Comparison of ENCODE assay signal across 12 cellular contexts in genomic region chr9:114371343-114371985, GRCh38. TPM values are rescaled to one million over a fixed set of nuclear protein-coding genes. Genes with fewer than 3 reads are reported as not detected.
A peak's percentile ranks its signal among the peaks of the same experiment; 100 is the strongest.
DNase-seq lines count a peak whose midpoint lies in the region; ATAC-seq, FAIRE-seq and TF ChIP-seq lines count a peak whose summit lies in the region.
"Had no signal": no experiment of that assay in that cellular context is flagged by ENCODE, and none has a peak within 500 bp of the region (broad histone marks: within the 10 kb centered on the region; RNA-seq: fewer than 3 reads in every experiment).

No MANE protein-coding gene starts in this region.

- no peak for FAIRE-seq in kidney (lab: Jason Lieb, UNC)

- intact Hi-C loops in activated T-helper 1 cell treated with anti-CD3 and anti-CD28 coated beads, Interleukin-12 subunit alpha, Interleukin-12 subunit beta, Interleukin-2, Interleukin-4 antibody, amounts not matched to agents 30 ng/mL and 10 ng/mL and 1 ng/mL, durations not matched to agents 14 hours and 24 hours and 36 hours (cut with micrococcal nuclease): no loop called here
- intact Hi-C loops in kidney (cut with DNase I): no loop called here
- intact Hi-C loops in upper lobe of right lung (cut with DNase I): no loop called here

- POLR2A ChIA-PET in HEK293T (lab: Yijun Ruan, JAX): no interaction called here

- CTCF ChIA-PET in HEK293T (lab: Yijun Ruan, JAX): no interaction called here

- H3K4me3 Mint-ChIP-seq in activated naive CD4-positive, alpha-beta T cell treated with anti-CD3 and anti-CD28 coated beads, Interleukin-2, amount 50 U/mL, for 24 hours: peak overlapping the region; percentile 79
- peak overlapping the region; percentile 77 for H3K4me3 Mint-ChIP-seq in activated T-helper 1 cell treated with anti-CD3 and anti-CD28 coated beads, Interleukin-12 subunit alpha, Interleukin-12 subunit beta, Interleukin-2, Interleukin-4 antibody, amounts not matched to agents 30 ng/mL and 10 ng/mL and 1 ng/mL, durations not matched to agents 14 hours and 24 hours and 36 hours

- no peaks in the 10 kb centered on the region for H3K27me3 Mint-ChIP-seq in activated naive CD4-positive, alpha-beta T cell treated with anti-CD3 and anti-CD28 coated beads, Interleukin-2, amount 50 U/mL, for 24 hours
- no peaks in the 10 kb centered on the region for H3K27me3 Mint-ChIP-seq in activated T-helper 1 cell treated with anti-CD3 and anti-CD28 coated beads, Interleukin-12 subunit alpha, Interleukin-12 subunit beta, Interleukin-2, Interleukin-4 antibody, amounts not matched to agents 30 ng/mL and 10 ng/mL and 1 ng/mL, durations not matched to agents 14 hours and 24 hours and 36 hours (ENCODE audit: insufficient read depth)

- no peak for TF ChIP-seq CTCF in kidney (IDR thresholded peaks at IDR 0.05; ENCODE audit: borderline replicate concordance, extremely low read depth, insufficient read depth)
- no peak for TF ChIP-seq CTCF in upper lobe of right lung (IDR thresholded peaks at IDR 0.05)
- no peak for TF ChIP-seq CTCF in osteoblast (IDR thresholded peaks at IDR 0.05; ENCODE audit: extremely low read depth, low read depth, low read length)

- H3K9me3 ChIP-seq in kidney (ENCODE audit: control insufficient read depth in 1 of 2, low read length in 2 of 2) (no peaks in the 10 kb centered on the region), upper lobe of right lung (no peaks in the 10 kb centered on the region), osteoblast (ENCODE audit: low read depth, low read length) (no peaks in the 10 kb centered on the region)
- H3K9me3 ChIP-seq: BE2C had no signal

- no peaks in the 10 kb centered on the region for H3K9me3 Mint-ChIP-seq in activated naive CD4-positive, alpha-beta T cell treated with anti-CD3 and anti-CD28 coated beads, Interleukin-2, amount 50 U/mL, for 24 hours
- no peaks in the 10 kb centered on the region for H3K9me3 Mint-ChIP-seq in activated T-helper 1 cell treated with anti-CD3 and anti-CD28 coated beads, Interleukin-12 subunit alpha, Interleukin-12 subunit beta, Interleukin-2, Interleukin-4 antibody, amounts not matched to agents 30 ng/mL and 10 ng/mL and 1 ng/mL, durations not matched to agents 14 hours and 24 hours and 36 hours

- H3K27ac ChIP-seq in kidney (ENCODE audit: low read depth in 2 of 2, low read length in 2 of 2): peak overlapping the region in 1 of 2 donors; percentile 20
- peak overlapping the region; percentile 55 for H3K27ac ChIP-seq in upper lobe of right lung
- H3K27ac ChIP-seq in osteoblast (ENCODE audit: low read depth, low read length): no peak overlapping the region

- no peaks in the 10 kb centered on the region for H3K27me3 ChIP-seq in upper lobe of right lung
- H3K27me3 ChIP-seq in osteoblast (ENCODE audit: insufficient read depth, low read length): no peaks in the 10 kb centered on the region
- H3K27me3 ChIP-seq: BE2C had no signal

- H2AFZ ChIP-seq in osteoblast (ENCODE audit: low read length): no peak overlapping the region

- no peak overlapping the region for H3K4me2 ChIP-seq in osteoblast (ENCODE audit: insufficient read depth, low read length)

- ATAC-seq in upper lobe of right lung: no peak

- peaks cover 4% of the 10 kb centered on the region for H4K20me1 ChIP-seq in osteoblast (ENCODE audit: insufficient read depth, low read length)

- no peak for DNase-seq in activated naive CD4-positive, alpha-beta T cell (lab: John Stamatoyannopoulos, UW)
- DNase-seq in activated T-helper 1 cell treated with anti-CD3 and anti-CD28 coated beads, Interleukin-12 subunit alpha, Interleukin-12 subunit beta, Interleukin-2, Interleukin-4 antibody, amounts not matched to agents 30 ng/mL and 10 ng/mL and 1 ng/mL, durations not matched to agents 14 hours and 24 hours and 36 hours (ENCODE audit: low spot score): no peak
- DNase-seq in kidney (peak; percentile 66), upper lobe of right lung (no peak), HEK293T (ENCODE audit: extremely low spot score) (no peak), osteoblast (ENCODE audit: insufficient read length, low spot score, missing footprints) (no peak)
- no peak for DNase-seq in stimulated activated CD4-positive, alpha-beta T cell treated with anti-CD3 and anti-CD28 coated beads, Interleukin-4, amount 100 ng/mL, for 4 hours
- DNase-seq: NCI-H526 treated with DMSO at 0.1 percent for 48 hours had no signal

- no peak overlapping the region for H3K9ac ChIP-seq in kidney (ENCODE audit: low read length in 2 of 2)

- H3K27ac Mint-ChIP-seq in activated naive CD4-positive, alpha-beta T cell treated with anti-CD3 and anti-CD28 coated beads, Interleukin-2, amount 50 U/mL, for 24 hours: peak overlapping the region; percentile 94
- H3K27ac Mint-ChIP-seq in activated T-helper 1 cell treated with anti-CD3 and anti-CD28 coated beads, Interleukin-12 subunit alpha, Interleukin-12 subunit beta, Interleukin-2, Interleukin-4 antibody, amounts not matched to agents 30 ng/mL and 10 ng/mL and 1 ng/mL, durations not matched to agents 14 hours and 24 hours and 36 hours: peak overlapping the region; percentile 92

- peaks cover 84% of the 10 kb centered on the region for H3K4me1 Mint-ChIP-seq in activated naive CD4-positive, alpha-beta T cell treated with anti-CD3 and anti-CD28 coated beads, Interleukin-2, amount 50 U/mL, for 24 hours
- H3K4me1 Mint-ChIP-seq in activated T-helper 1 cell treated with anti-CD3 and anti-CD28 coated beads, Interleukin-12 subunit alpha, Interleukin-12 subunit beta, Interleukin-2, Interleukin-4 antibody, amounts not matched to agents 30 ng/mL and 10 ng/mL and 1 ng/mL, durations not matched to agents 14 hours and 24 hours and 36 hours (ENCODE audit: low read depth): peaks cover 81% of the 10 kb centered on the region

- no peak overlapping the region for H3K4me3 ChIP-seq in kidney (ENCODE audit: low read length in 2 of 2)
- H3K4me3 ChIP-seq in upper lobe of right lung: no peak overlapping the region
- H3K4me3 ChIP-seq in osteoblast (ENCODE audit: insufficient read depth, low read length): no peak overlapping the region

- H3K4me1 ChIP-seq in kidney (ENCODE audit: control insufficient read depth in 1 of 2, insufficient read depth in 1 of 2, low read depth in 1 of 2, low read length in 2 of 2) (peaks cover 0 to 8% of the 10 kb centered on the region in 2 donors), upper lobe of right lung (peaks cover 48% of the 10 kb centered on the region), osteoblast (ENCODE audit: insufficient read depth, low read length) (peaks cover 15% of the 10 kb centered on the region)

- no peaks in the 10 kb centered on the region for H3K79me2 ChIP-seq in osteoblast (ENCODE audit: insufficient read depth, low read length)

- H3K36me3 ChIP-seq in kidney (ENCODE audit: control insufficient read depth in 1 of 2, insufficient read depth in 2 of 2, low read length in 2 of 2): peaks cover 0 to 13% of the 10 kb centered on the region in 2 donors
- H3K36me3 ChIP-seq in upper lobe of right lung: peaks cover 68% of the 10 kb centered on the region
- peaks cover 10% of the 10 kb centered on the region for H3K36me3 ChIP-seq in osteoblast (ENCODE audit: insufficient read depth, low read length)
- H3K36me3 ChIP-seq: BE2C had no signal

- peaks cover 15% of the 10 kb centered on the region for H3K36me3 Mint-ChIP-seq in activated naive CD4-positive, alpha-beta T cell treated with anti-CD3 and anti-CD28 coated beads, Interleukin-2, amount 50 U/mL, for 24 hours
- H3K36me3 Mint-ChIP-seq in activated T-helper 1 cell treated with anti-CD3 and anti-CD28 coated beads, Interleukin-12 subunit alpha, Interleukin-12 subunit beta, Interleukin-2, Interleukin-4 antibody, amounts not matched to agents 30 ng/mL and 10 ng/mL and 1 ng/mL, durations not matched to agents 14 hours and 24 hours and 36 hours (ENCODE audit: low read depth): peaks cover 64% of the 10 kb centered on the region

TF ChIP-seq in HEK293T, 16 proteins besides CTCF, POLR2A, EP300 and RAD21:
- TF ChIP-seq HDGF (IDR thresholded peaks at IDR 0.05; ENCODE audit: borderline replicate concordance) (no peak), FOXA1 (IDR thresholded peaks at IDR 0.05) (no peak), BHLHE40 (IDR thresholded peaks at IDR 0.05; ENCODE audit: borderline replicate concordance) (no peak), FOXK2 (IDR thresholded peaks at IDR 0.05) (no peak), FOXM1 (IDR thresholded peaks at IDR 0.05; ENCODE audit: borderline replicate concordance) (no peak), ARNT (IDR thresholded peaks at IDR 0.05) (no peak), TARDBP (IDR thresholded peaks at IDR 0.05) (no peak)
TF ChIP-seq in HEK293T: peak in this region for 0.

RNA-seq across cellular contexts. Expression of gene AKNA, which starts 16.3 kb away (rescaled TPM):
- total RNA-seq in activated T-helper 1 cell treated with anti-CD3 and anti-CD28 coated beads, Interleukin-12 subunit alpha, Interleukin-12 subunit beta, Interleukin-2, Interleukin-4 antibody, amounts not matched to agents 30 ng/mL and 10 ng/mL and 1 ng/mL, durations not matched to agents 14 hours and 24 hours and 36 hours: 178 and 182 TPM in 2 replicates
- 52.1 TPM for total RNA-seq in kidney
- polyA plus RNA-seq in kidney (ENCODE audit: insufficient read depth, low read depth, low replicate concordance): 6.1 TPM
- total RNA-seq in upper lobe of right lung: 54.7 TPM
- 24.8 and 27.9 TPM in 2 replicates for total RNA-seq in osteoblast

RNA-seq across cellular contexts. Expression of gene ORM2, which starts 41.8 kb away (rescaled TPM):
- total RNA-seq in activated T-helper 1 cell treated with anti-CD3 and anti-CD28 coated beads, Interleukin-12 subunit alpha, Interleukin-12 subunit beta, Interleukin-2, Interleukin-4 antibody, amounts not matched to agents 30 ng/mL and 10 ng/mL and 1 ng/mL, durations not matched to agents 14 hours and 24 hours and 36 hours: not detected in 2 replicates
- total RNA-seq in kidney (not detected), upper lobe of right lung (3.9 TPM), osteoblast (not detected in 2 replicates)
- polyA plus RNA-seq in kidney (ENCODE audit: insufficient read depth, low read depth, low replicate concordance): not detected
- total RNA-seq: epithelial cell of proximal tubule, M059J had no signal

RNA-seq across cellular contexts. Expression of gene ORM1, which starts 48.6 kb away (rescaled TPM):
- not detected in 2 replicates for total RNA-seq in activated T-helper 1 cell treated with anti-CD3 and anti-CD28 coated beads, Interleukin-12 subunit alpha, Interleukin-12 subunit beta, Interleukin-2, Interleukin-4 antibody, amounts not matched to agents 30 ng/mL and 10 ng/mL and 1 ng/mL, durations not matched to agents 14 hours and 24 hours and 36 hours
- not detected for total RNA-seq in kidney
- polyA plus RNA-seq in kidney (ENCODE audit: insufficient read depth, low read depth, low replicate concordance): 0.73 TPM
- total RNA-seq in upper lobe of right lung: 5.2 TPM
- not detected in 2 replicates for total RNA-seq in osteoblast
- total RNA-seq: epithelial cell of proximal tubule had no signal
